ENCODE assay signal across 1 cellular context in the genomic region with DNA sequence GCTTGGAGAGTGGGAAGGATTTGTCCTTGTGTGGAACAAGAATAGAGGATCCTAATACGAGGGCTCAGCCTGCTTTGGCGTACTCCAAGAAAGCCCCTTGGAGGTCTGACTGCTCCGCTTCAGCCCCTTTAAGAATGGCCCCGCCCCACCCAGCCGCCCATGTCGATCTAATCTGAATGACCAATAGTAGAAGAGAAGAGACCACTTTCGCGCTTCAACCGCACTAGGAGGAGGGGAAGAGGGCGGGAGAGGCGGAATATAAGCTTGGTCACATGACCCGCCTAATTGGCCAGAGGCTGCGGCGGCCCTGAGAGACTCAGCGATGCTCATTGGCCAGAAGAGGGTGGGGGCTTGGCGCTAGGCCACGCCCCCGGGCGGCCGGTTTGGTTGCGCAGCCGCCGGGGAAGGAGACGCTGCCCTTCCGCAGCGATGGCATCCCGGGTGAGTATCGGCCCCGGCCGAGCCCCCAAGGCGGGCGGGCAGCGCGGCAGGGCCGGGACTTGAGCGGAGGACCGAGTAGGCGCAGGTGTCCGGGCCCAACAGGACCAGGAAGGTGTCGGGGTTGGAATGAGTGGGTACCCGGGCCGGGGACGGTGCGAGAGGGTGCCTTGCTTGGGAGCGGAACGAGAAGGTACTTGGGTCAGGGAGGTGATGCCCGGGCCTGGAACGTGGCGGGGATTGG.
TF ChIP-seq lines count a peak whose summit lies in the region.

MIGA2 (plus strand) TSS at position 386 of the 682 bp plus-strand sequence. CDS start 3,969 bp downstream, outside the sequence.

TF ChIP-seq in HepG2, 621 proteins besides CTCF, POLR2A, EP300 and RAD21 (continued from another document and continues in another):
- TF ChIP-seq, protein P1, sequence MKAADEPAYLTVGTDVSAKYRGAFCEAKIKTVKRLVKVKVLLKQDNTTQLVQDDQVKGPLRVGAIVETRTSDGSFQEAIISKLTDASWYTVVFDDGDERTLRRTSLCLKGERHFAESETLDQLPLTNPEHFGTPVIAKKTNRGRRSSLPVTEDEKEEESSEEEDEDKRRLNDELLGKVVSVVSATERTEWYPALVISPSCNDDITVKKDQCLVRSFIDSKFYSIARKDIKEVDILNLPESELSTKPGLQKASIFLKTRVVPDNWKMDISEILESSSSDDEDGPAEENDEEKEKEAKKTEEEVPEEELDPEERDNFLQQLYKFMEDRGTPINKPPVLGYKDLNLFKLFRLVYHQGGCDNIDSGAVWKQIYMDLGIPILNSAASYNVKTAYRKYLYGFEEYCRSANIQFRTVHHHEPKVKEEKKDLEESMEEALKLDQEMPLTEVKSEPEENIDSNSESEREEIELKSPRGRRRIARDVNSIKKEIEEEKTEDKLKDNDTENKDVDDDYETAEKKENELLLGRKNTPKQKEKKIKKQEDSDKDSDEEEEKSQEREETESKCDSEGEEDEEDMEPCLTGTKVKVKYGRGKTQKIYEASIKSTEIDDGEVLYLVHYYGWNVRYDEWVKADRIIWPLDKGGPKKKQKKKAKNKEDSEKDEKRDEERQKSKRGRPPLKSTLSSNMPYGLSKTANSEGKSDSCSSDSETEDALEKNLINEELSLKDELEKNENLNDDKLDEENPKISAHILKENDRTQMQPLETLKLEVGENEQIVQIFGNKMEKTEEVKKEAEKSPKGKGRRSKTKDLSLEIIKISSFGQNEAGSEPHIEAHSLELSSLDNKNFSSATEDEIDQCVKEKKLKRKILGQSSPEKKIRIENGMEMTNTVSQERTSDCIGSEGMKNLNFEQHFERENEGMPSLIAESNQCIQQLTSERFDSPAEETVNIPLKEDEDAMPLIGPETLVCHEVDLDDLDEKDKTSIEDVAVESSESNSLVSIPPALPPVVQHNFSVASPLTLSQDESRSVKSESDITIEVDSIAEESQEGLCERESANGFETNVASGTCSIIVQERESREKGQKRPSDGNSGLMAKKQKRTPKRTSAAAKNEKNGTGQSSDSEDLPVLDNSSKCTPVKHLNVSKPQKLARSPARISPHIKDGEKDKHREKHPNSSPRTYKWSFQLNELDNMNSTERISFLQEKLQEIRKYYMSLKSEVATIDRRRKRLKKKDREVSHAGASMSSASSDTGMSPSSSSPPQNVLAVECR (CRISPR knock-in tag; IDR thresholded peaks at IDR 0.05; ENCODE audit: borderline replicate concordance), result peak; percentile 91; the same call in 1 of the 2 replicates
- TF ChIP-seq TBL1XR1 (IDR thresholded peaks at IDR 0.05; ENCODE audit: borderline replicate concordance, low read length, partially characterized antibody) (no peak), GLI4 (CRISPR knock-in tag; IDR thresholded peaks at IDR 0.05; ENCODE audit: borderline replicate concordance) (no peak), ZBTB1 (CRISPR knock-in tag; IDR thresholded peaks at IDR 0.05; ENCODE audit: borderline replicate concordance) (no peak), SIX1 (CRISPR knock-in tag; IDR thresholded peaks at IDR 0.05; ENCODE audit: borderline replicate concordance) (0 out of 2 replicates have a peak, but pooled peaks have one; percentile 11), MAF1 (CRISPR knock-in tag; IDR thresholded peaks at IDR 0.05; ENCODE audit: borderline replicate concordance) (no peak), SNAPC4 (CRISPR knock-in tag; IDR thresholded peaks at IDR 0.05) (no peak), FOXP4 (CRISPR knock-in tag; IDR thresholded peaks at IDR 0.05) (peak; percentile 37), ZNF143 (CRISPR knock-in tag; IDR thresholded peaks at IDR 0.05) (no peak), GATA4 (IDR thresholded peaks at IDR 0.05; ENCODE audit: borderline replicate concordance, low read depth) (peak; percentile 49; the same call in 1 of the 2 replicates), ZSCAN12 (CRISPR knock-in tag; IDR thresholded peaks at IDR 0.05) (no peak), ZNF280D (CRISPR knock-in tag; IDR thresholded peaks at IDR 0.05) (0 out of 2 replicates have a peak, but pooled peaks have one; percentile 70), ZBED4 (CRISPR knock-in tag; IDR thresholded peaks at IDR 0.05; ENCODE audit: borderline replicate concordance) (0 out of 2 replicates have a peak, but pooled peaks have one; percentile 19), ZNF274 (CRISPR knock-in tag; IDR thresholded peaks at IDR 0.05) (peak; percentile 32; the same call in 1 of the 2 replicates), ZNF530 (CRISPR knock-in tag; IDR thresholded peaks at IDR 0.05; ENCODE audit: low read depth) (no peak), ZNF225 (CRISPR knock-in tag; IDR thresholded peaks at IDR 0.05) (no peak), SMAD9 (CRISPR knock-in tag; IDR thresholded peaks at IDR 0.05) (no peak), TAF1 (CRISPR knock-in tag; IDR thresholded peaks at IDR 0.05) (peak; percentile 92), DRAP1 (CRISPR knock-in tag; IDR thresholded peaks at IDR 0.05) (peak; percentile 92), RCOR2 (CRISPR knock-in tag; IDR thresholded peaks at IDR 0.05) (0 out of 2 replicates have a peak, but pooled peaks have one; percentile 6), ZFP90 (CRISPR knock-in tag; IDR thresholded peaks at IDR 0.05; ENCODE audit: borderline replicate concordance) (peak; percentile 15; the same call in 1 of the 2 replicates), ZNF331 (CRISPR knock-in tag; IDR thresholded peaks at IDR 0.05) (no peak), DPF2 (CRISPR knock-in tag; IDR thresholded peaks at IDR 0.05; ENCODE audit: borderline replicate concordance, low read depth) (no peak), POGZ (CRISPR knock-in tag; IDR thresholded peaks at IDR 0.05) (peak; percentile 55; the same call in 1 of the 2 replicates)
- TF ChIP-seq, protein P2, sequence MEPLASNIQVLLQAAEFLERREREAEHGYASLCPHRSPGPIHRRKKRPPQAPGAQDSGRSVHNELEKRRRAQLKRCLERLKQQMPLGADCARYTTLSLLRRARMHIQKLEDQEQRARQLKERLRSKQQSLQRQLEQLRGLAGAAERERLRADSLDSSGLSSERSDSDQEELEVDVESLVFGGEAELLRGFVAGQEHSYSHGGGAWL (CRISPR knock-in tag; IDR thresholded peaks at IDR 0.05), result peak; percentile 65
- TF ChIP-seq, protein P3, sequence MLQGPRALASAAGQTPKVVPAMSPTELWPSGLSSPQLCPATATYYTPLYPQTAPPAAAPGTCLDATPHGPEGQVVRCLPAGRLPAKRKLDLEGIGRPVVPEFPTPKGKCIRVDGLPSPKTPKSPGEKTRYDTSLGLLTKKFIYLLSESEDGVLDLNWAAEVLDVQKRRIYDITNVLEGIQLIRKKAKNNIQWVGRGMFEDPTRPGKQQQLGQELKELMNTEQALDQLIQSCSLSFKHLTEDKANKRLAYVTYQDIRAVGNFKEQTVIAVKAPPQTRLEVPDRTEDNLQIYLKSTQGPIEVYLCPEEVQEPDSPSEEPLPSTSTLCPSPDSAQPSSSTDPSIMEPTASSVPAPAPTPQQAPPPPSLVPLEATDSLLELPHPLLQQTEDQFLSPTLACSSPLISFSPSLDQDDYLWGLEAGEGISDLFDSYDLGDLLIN (CRISPR knock-in tag; IDR thresholded peaks at IDR 0.05; ENCODE audit: borderline replicate concordance), result no peak
